Comparison of ENCODE assay signal across 1 cellular context in the genomic region with DNA sequence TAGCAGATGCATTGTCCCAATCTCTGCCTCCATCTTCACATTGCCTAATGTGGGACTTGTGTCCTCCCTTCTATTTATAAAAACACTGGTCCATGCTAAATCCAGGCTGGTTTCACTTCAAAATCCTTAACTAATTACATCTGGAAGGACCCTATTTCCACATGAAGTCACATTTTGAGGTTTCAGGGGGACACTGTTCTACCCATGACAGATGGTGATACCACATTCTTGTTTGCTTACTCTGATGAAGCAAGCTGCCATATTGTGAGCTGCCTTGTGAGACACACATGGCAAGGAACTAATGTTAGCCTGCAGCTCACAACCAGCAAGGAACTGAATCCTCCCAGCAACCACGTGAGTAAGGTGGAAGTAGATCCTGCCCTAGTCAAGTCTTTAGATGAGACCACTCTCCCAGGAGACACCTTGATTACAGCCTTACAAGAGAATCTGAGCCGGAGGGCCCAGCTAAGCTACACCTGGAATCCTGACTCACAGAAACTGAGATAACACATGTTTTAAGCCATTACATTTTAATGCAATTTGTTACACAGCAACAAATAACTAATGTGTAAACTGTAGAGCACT.
TF ChIP-seq lines count a peak whose summit lies in the region.

No MANE protein-coding gene starts in this region.

TF ChIP-seq in K562, 482 proteins besides CTCF, POLR2A, EP300 and RAD21 (continued from another document):
- TF ChIP-seq MYC (IDR thresholded peaks at IDR 0.05; ENCODE audit: low read depth, low read length) (no peak), MYC (CRISPR knock-in tag; IDR thresholded peaks at IDR 0.05; ENCODE audit: borderline replicate concordance, low read depth) (no peak), TCF7L2 (IDR thresholded peaks at IDR 0.05; ENCODE audit: low read depth, low read length) (no peak)
